In the genomic region with DNA sequence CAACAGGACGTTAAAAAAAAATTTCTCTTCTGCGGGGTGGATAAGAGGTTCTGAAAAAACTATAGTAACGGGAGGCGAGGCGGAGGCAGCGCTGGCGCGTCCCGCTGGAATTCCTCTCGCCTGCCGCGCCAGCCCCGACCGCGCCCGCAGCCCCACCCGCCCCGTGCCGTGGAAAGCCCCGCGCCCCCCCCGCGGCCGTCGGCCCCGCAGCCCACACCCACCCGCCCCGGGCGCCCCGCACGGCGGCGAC, we compare ENCODE assay signal across 8 cellular contexts. TPM values are rescaled to one million over a fixed set of nuclear protein-coding genes. Genes with fewer than 3 reads are reported as not detected.
DNase-seq lines count a peak whose midpoint lies in the region; ATAC-seq and TF ChIP-seq lines count a peak whose summit lies in the region.

No MANE protein-coding gene starts in this region.

- H3K9me3 Mint-ChIP-seq in CD8-positive, alpha-beta T cell: no peaks in the 10 kb centered on the region

- H4K20me1 ChIP-seq in GM23248 (ENCODE audit: insufficient read depth): no peaks in the 10 kb centered on the region
- no peaks in the 10 kb centered on the region for H4K20me1 ChIP-seq in fibroblast of lung (ENCODE audit: control insufficient read depth, extremely low read depth, insufficient read depth, low read length)

- no peaks in the 10 kb centered on the region for H3K9me3 ChIP-seq in CD8-positive, alpha-beta T cell (ENCODE audit: low read length)
- no peaks in the 10 kb centered on the region for H3K9me3 ChIP-seq in GM23248 (ENCODE audit: low read depth)
- no peaks in the 10 kb centered on the region for H3K9me3 ChIP-seq in Panc1 (ENCODE audit: control insufficient read depth, insufficient read depth, low read depth, low read length)
- H3K9me3 ChIP-seq in fibroblast of lung (ENCODE audit: control insufficient read depth, insufficient read depth, low read depth, low read length): no peaks in the 10 kb centered on the region
- H3K9me3 ChIP-seq in prostate gland: no peaks in the 10 kb centered on the region

- peak; percentile 35 for TF ChIP-seq POLR2A in prostate gland (IDR thresholded peaks at IDR 0.05)

- in situ Hi-C loops in GM23248 (cut with MboI): no loop called here
- in situ Hi-C loops in Panc1 (cut with HindIII; ENCODE audit: low pct_unique_long_range_greater_than_20kb, low sequenced_read_pairs): no loop called here

- peak overlapping the region; percentile 94 for H3K27ac ChIP-seq in CD8-positive, alpha-beta T cell (ENCODE audit: low read depth, low read length)
- peak overlapping the region; percentile 94 for H3K27ac ChIP-seq in GM23248
- peak overlapping the region; percentile 96; the same call in 1 of the 2 replicates for H3K27ac ChIP-seq in Panc1 (ENCODE audit: low read length)
- peak overlapping the region; percentile 87 for H3K27ac ChIP-seq in fibroblast of lung (ENCODE audit: insufficient read depth, low read length)
- H3K27ac ChIP-seq in prostate gland: peak overlapping the region; percentile 99

- no peaks in the 10 kb centered on the region for H3K27me3 Mint-ChIP-seq in CD8-positive, alpha-beta T cell (ENCODE audit: low read depth)

- peak overlapping the region; percentile 91 for H3K9ac ChIP-seq in GM23248
- peak overlapping the region; percentile 83 for H3K9ac ChIP-seq in fibroblast of lung (ENCODE audit: insufficient read depth, low read length)

- DNase-seq in CD8-positive, alpha-beta T cell: peak in 1 of 7 experiments; percentile 90
- DNase-seq in GM23248 (no peak), Panc1 (ENCODE audit: low read depth, low spot score) (no peak), fibroblast of lung (ENCODE audit: low read depth in 2 of 2) (no peak), prostate gland (ENCODE audit: low spot score) (no peak), superior temporal gyrus (ENCODE audit: extremely low spot score) (no peak), NCI-H510A treated with DMSO at 0.1 percent for 48 hours (lab: John Stamatoyannopoulos, UW) (no peak)
- no peak for DNase-seq in activated CD8-positive, alpha-beta memory T cell treated with anti-CD3 and anti-CD28 coated beads, Interleukin-2, amount 50 U/mL, for 4 hours

- no TSS peak for BruUV-seq in Panc1 (replicated peaks; lab: Mats Ljungman, UMichigan)

- intact Hi-C loops in CD8-positive, alpha-beta T cell (cut with DNase I, micrococcal nuclease): loop anchor here (1.0 to 2.0 kb wide), 2 partner anchors 687 kb away; partner anchors contain the start of genes PACRG (in 2 of the 2) and PRKN (in 2 of the 2)
- intact Hi-C loops in Panc1 (cut with micrococcal nuclease; ENCODE audit: unreplicated experiment) (loop anchor here (10.0 kb wide), 1 partner anchor 1489 kb away; no protein-coding TSS in a partner anchor), prostate gland (cut with DNase I) (loop anchor here (5.0 kb wide), 1 partner anchor 77 kb away; no protein-coding TSS in a partner anchor)

- no peak overlapping the region for H3K4me2 ChIP-seq in GM23248 (ENCODE audit: unreplicated experiment)
- no peak overlapping the region for H3K4me2 ChIP-seq in fibroblast of lung (ENCODE audit: extremely low read depth, insufficient read depth, low read length)

- H3K4me1 ChIP-seq in CD8-positive, alpha-beta T cell (ENCODE audit: insufficient read depth, low read length): peaks cover 24% of the 10 kb centered on the region
- H3K4me1 ChIP-seq in GM23248 (ENCODE audit: insufficient read depth): peaks cover 15% of the 10 kb centered on the region
- peaks cover 31% of the 10 kb centered on the region for H3K4me1 ChIP-seq in Panc1 (ENCODE audit: control insufficient read depth, insufficient read depth, low read length)
- H3K4me1 ChIP-seq in fibroblast of lung (ENCODE audit: control insufficient read depth, extremely low read depth, insufficient read depth, low read length): no peaks in the 10 kb centered on the region
- peaks cover 3% of the 10 kb centered on the region for H3K4me1 ChIP-seq in prostate gland (replicated peaks)

- peak overlapping the region; percentile 90 for H3K27ac Mint-ChIP-seq in CD8-positive, alpha-beta T cell

- H2AFZ ChIP-seq in GM23248 (no peak overlapping the region), fibroblast of lung (ENCODE audit: low read length) (no peak overlapping the region)

- peaks cover 8% of the 10 kb centered on the region for H3K36me3 Mint-ChIP-seq in CD8-positive, alpha-beta T cell

- peaks cover 58% of the 10 kb centered on the region for H3K79me2 ChIP-seq in GM23248 (ENCODE audit: insufficient read depth)
- peaks cover 41% of the 10 kb centered on the region for H3K79me2 ChIP-seq in fibroblast of lung (ENCODE audit: control insufficient read depth, insufficient read depth, low read length)

- H3F3A ChIP-seq in GM23248 (ENCODE audit: insufficient read depth): peaks cover 34% of the 10 kb centered on the region

- no peaks in the 10 kb centered on the region for H3K9me2 ChIP-seq in GM23248 (ENCODE audit: insufficient read depth)

- 0 to 2% methylated on average over 2 to 29 of the region's 33 CpGs for WGBS in GM23248 (ENCODE audit: low coverage in 1 of 2, low lambda C conversion rate in 2 of 2, missing lambda C conversion rate in 2 of 2), 2 experiments
- 2% methylated on average over 26 of the region's 33 CpGs for WGBS in prostate gland

- no peak for ATAC-seq in CD8-positive, alpha-beta T cell
- ATAC-seq in Panc1: peak; percentile 57

- no peaks in the 10 kb centered on the region for H3K27me3 ChIP-seq in CD8-positive, alpha-beta T cell (ENCODE audit: insufficient read depth, low read length)
- no peaks in the 10 kb centered on the region for H3K27me3 ChIP-seq in GM23248 (replicated peaks; ENCODE audit: insufficient read depth)
- no peaks in the 10 kb centered on the region for H3K27me3 ChIP-seq in Panc1 (ENCODE audit: control insufficient read depth, insufficient read depth, low read length)
- no peaks in the 10 kb centered on the region for H3K27me3 ChIP-seq in fibroblast of lung (ENCODE audit: control insufficient read depth, insufficient read depth, low read length)
- no peaks in the 10 kb centered on the region for H3K27me3 ChIP-seq in prostate gland (replicated peaks; ENCODE audit: insufficient read depth)

- peak overlapping the region; percentile 80 for H3K4me3 ChIP-seq in CD8-positive, alpha-beta T cell (ENCODE audit: low read depth, low read length)
- H3K4me3 ChIP-seq in GM23248: peak overlapping the region; percentile 80
- peak overlapping the region; percentile 71 to 95 for H3K4me3 ChIP-seq in Panc1 (ENCODE audit: low read depth in 2 of 2, low read length in 2 of 2)
- H3K4me3 ChIP-seq in fibroblast of lung (replicated peaks in 1 of 4; ENCODE audit: control extremely low read depth in 1 of 4, insufficient read depth in 1 of 4, low read depth in 3 of 4, low read length in 4 of 4): peak overlapping the region; percentile 43 to 71 (median 47)
- H3K4me3 ChIP-seq in prostate gland: peak overlapping the region; percentile 98 to 99

- peak overlapping the region; percentile 85 for H3K4me3 Mint-ChIP-seq in CD8-positive, alpha-beta T cell

- TF ChIP-seq CTCF in CD8-positive, alpha-beta T cell (IDR thresholded peaks at IDR 0.05): no peak
- TF ChIP-seq CTCF in Panc1 (IDR thresholded peaks at IDR 0.05): no peak
- TF ChIP-seq CTCF in fibroblast of lung (conservative IDR thresholded peaks at IDR 0.05 in 1 of 2, IDR thresholded peaks at IDR 0.05 in 1 of 2; ENCODE audit: low read depth in 1 of 2, low read length in 2 of 2): no peak
- TF ChIP-seq CTCF in prostate gland (IDR thresholded peaks at IDR 0.05): no peak

- peaks cover 31% of the 10 kb centered on the region for H3K4me1 Mint-ChIP-seq in CD8-positive, alpha-beta T cell (ENCODE audit: low read depth)

- CTCF ChIA-PET in CD8-positive, alpha-beta T cell (lab: Charles Lee): no interaction called here
- CTCF ChIA-PET in Panc1 (lab: Charles Lee): no interaction called here

- no peaks in the 10 kb centered on the region for H3K36me3 ChIP-seq in CD8-positive, alpha-beta T cell (ENCODE audit: insufficient read depth, low read length)
- H3K36me3 ChIP-seq in GM23248 (ENCODE audit: low read depth) (no peaks in the 10 kb centered on the region), Panc1 (ENCODE audit: control insufficient read depth, insufficient read depth, low read length) (no peaks in the 10 kb centered on the region; the same call in 1 of the 2 replicates), fibroblast of lung (ENCODE audit: control insufficient read depth, insufficient read depth, low read length) (no peaks in the 10 kb centered on the region), prostate gland (no peaks in the 10 kb centered on the region)

- POLR2A ChIA-PET in CD8-positive, alpha-beta T cell (lab: Charles Lee): no interaction called here
- POLR2A ChIA-PET in Panc1 (lab: Charles Lee): no interaction called here

RNA-seq across cellular contexts. Expression of gene QKI, which starts 0.5 kb away (rescaled TPM):
- total RNA-seq in CD8-positive, alpha-beta T cell: 10 to 100 TPM; 67.4 to 70.9 TPM
- 106 and 145 TPM in 2 replicates for total RNA-seq in GM23248 (2014; rRNA removed; shearing (Covaris generic))
- polyA plus RNA-seq in GM23248 (2016; fragmentation: Nextera tagmentation; extraction: Ambion mirVana) (12.6 and 13.6 TPM in 2 replicates), fibroblast of lung (218 and 224 TPM in 2 replicates)
- total RNA-seq in Panc1 (2021; ENCODE audit: unreplicated experiment) (176 TPM), fibroblast of lung (121 and 129 TPM in 2 replicates), prostate gland (100 to 1,000 TPM in 1 of 2 donors, 10 to 100 TPM in 1; 63.0 to 316 TPM)
- polyA plus RNA-seq in Panc1 (2012; ENCODE audit: insufficient read length): 81.4 TPM
- polyA plus RNA-seq in fibroblast of lung (2012): 92.7 and 102 TPM in 2 replicates
- polyA minus RNA-seq in fibroblast of lung (ENCODE audit: low replicate concordance): 267 and 323 TPM in 2 replicates

Comparison
In these comparisons a context has a peak if more than half of its experiments do, and no peak if none do; other contexts are left out.
1. H3K4me3 ChIP-seq: peak in every context shown above with its lines; median percentile 98 in prostate gland; 83 in Panc1; 80 in CD8-positive, alpha-beta T cell; 80 in GM23248; 47 in fibroblast of lung.